ENCODE assay signal across 8 cellular contexts in the genomic region with DNA sequence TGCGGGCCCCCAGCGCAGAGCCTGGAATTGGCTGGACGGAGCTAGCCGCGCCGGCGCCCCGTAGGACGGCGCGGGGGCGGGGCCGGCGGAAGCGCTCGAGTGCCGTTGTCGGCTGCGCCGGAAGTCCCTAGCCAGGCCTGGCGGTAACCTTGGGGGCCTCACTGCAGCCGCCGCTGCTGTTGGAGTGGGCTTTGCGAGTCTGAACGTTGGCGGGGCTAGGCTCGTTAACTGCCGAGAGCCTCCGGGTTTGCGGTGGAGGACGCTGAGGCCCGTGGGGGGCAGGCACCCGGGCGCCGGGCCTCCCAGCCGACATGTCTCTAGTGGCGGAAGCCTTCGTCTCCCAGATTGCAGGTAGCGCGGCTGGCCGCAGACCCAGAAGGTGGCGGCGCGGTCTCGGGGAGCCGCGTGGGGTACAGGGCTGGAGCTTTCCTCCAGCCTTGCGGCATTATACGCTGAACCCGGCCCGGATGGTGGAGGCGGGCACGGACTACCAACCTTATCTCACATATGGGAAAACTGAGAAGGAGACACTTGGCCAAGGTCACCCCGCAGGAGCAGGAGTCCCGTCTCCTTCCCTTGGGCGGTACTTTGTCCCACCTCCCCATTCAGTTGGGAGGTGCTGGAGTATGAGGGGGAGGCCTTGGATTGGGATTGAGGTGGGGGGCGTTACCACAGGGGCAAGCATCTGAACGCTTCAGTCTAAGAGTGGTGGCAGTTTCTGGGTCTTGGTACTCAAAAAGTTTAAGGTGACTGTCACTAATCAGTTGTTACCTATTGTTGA. TPM values are rescaled to one million over a fixed set of nuclear protein-coding genes. Genes with fewer than 3 reads are reported as not detected.
DNase-seq lines count a peak whose midpoint lies in the region; ATAC-seq, FAIRE-seq and TF ChIP-seq lines count a peak whose summit lies in the region.

A gene (plus strand): TSS at position 124 of the 781 bp plus-strand sequence. CDS start 188 bp downstream, at position 312.

- H3K27ac ChIP-seq in AG04450 (ENCODE audit: low read depth, low read length) = peak within 1 kb of the TSS; percentile 58

- peaks cover 4% of the 10 kb centered on the region for H3K27me3 Mint-ChIP-seq in WTC11 (ENCODE audit: low read depth)

- DNase-seq in AG04450 (ENCODE audit: low read depth, low spot score) (peak; percentile 18), NCI-H2227 (lab: John Stamatoyannopoulos, UW; ENCODE audit: unreplicated experiment) (peak; percentile 94), WTC11 (ENCODE audit: low spot score) (peak; percentile 82), bronchial epithelial cell (ENCODE audit: low read depth) (peak; percentile 46), iris pigment epithelial cell (ENCODE audit: low read depth) (peak; percentile 66)
- DNase-seq in stimulated activated CD4-positive, alpha-beta T cell treated with anti-CD3 and anti-CD28 coated beads, Interleukin-12 subunit alpha, Interleukin-12 subunit beta, amount 100 ng/mL, for 48 hours (ENCODE audit: low read depth in 2 of 3, low spot score in 1 of 3) = peak; percentile 47 to 71 (median 51)

- peaks cover 13% of the 10 kb centered on the region for H3K4me1 Mint-ChIP-seq in WTC11

- ATAC-seq in GM18870 (IDR thresholded peaks at IDR 0.05; ENCODE audit: unreplicated experiment) = peak; percentile 82
- ATAC-seq in HG03108 (IDR thresholded peaks at IDR 0.05; ENCODE audit: unreplicated experiment) = peak; percentile 97
- peak; percentile 95 for ATAC-seq in WTC11

- no peaks in the 10 kb centered on the region for H3K9me3 Mint-ChIP-seq in WTC11

- peak within 1 kb of the TSS; percentile 95 for H3K4me3 Mint-ChIP-seq in WTC11

- H3K36me3 Mint-ChIP-seq in WTC11 = no peaks in the 10 kb centered on the region

- POLR2A ChIA-PET in AG04450 (lab: Yijun Ruan, JAX) = no interaction called here
- POLR2A ChIA-PET in WTC11 (lab: Charles Lee) = interaction anchor here (1.0 to 1.4 kb wide), 2 partner anchors 36 to 185 kb away, joined by 3 to 4 read pairs; no protein-coding TSS in a partner anchor

- H3K36me3 ChIP-seq in bronchial epithelial cell (ENCODE audit: control insufficient read depth, insufficient read depth, low read length) = no peaks in the 10 kb centered on the region

- peaks cover 2% of the 10 kb centered on the region for H3K27me3 ChIP-seq in AG04450 (ENCODE audit: control insufficient read depth, insufficient read depth, low read length)
- no peaks in the 10 kb centered on the region for H3K27me3 ChIP-seq in bronchial epithelial cell (ENCODE audit: control insufficient read depth, insufficient read depth, low read length)

- CTCF ChIA-PET in AG04450 (lab: Charles Lee) = interaction anchor here (0.6 to 2.1 kb wide), 4 partner anchors 142 to 895 kb away, joined by 3 to 13 read pairs (median 4); no protein-coding TSS in a partner anchor
- CTCF ChIA-PET in WTC11 (lab: Charles Lee) = interaction anchor here (0.7 to 1.7 kb wide), 6 partner anchors 31 to 285 kb away, joined by 3 to 11 read pairs (median 4); no protein-coding TSS in a partner anchor

- FAIRE-seq in bronchial epithelial cell (lab: Jason Lieb, UNC) = no peak

- H3K4me3 ChIP-seq in AG04450 (ENCODE audit: low read depth, low read length) (peak within 1 kb of the TSS; percentile 95), bronchial epithelial cell (ENCODE audit: low read depth, low read length) (peak within 1 kb of the TSS; percentile 95)

- H3K9me3 ChIP-seq in AG04450 (ENCODE audit: control insufficient read depth, insufficient read depth, low read length) = no peaks in the 10 kb centered on the region

- H3K27ac Mint-ChIP-seq in WTC11 = peak within 1 kb of the TSS; percentile 91

- no peak for TF ChIP-seq CTCF in AG04450 (IDR thresholded peaks at IDR 0.05; ENCODE audit: low read depth, low read length)
- TF ChIP-seq CTCF in WTC11 (IDR thresholded peaks at IDR 0.05) = no peak
- no peak for TF ChIP-seq CTCF in bronchial epithelial cell (IDR thresholded peaks at IDR 0.05; ENCODE audit: insufficient read depth, low read length, severe bottlenecking)

TF ChIP-seq in WTC11, 78 proteins besides CTCF, POLR2A, EP300 and RAD21 (continues in another document):
- no peak for TF ChIP-seq GTF2I (CRISPR knock-in tag; conservative IDR thresholded peaks at IDR 0.05)
- TF ChIP-seq ZNF232 (CRISPR knock-in tag; IDR thresholded peaks at IDR 0.05) = no peak
- TF ChIP-seq ZNF263 (CRISPR knock-in tag; IDR thresholded peaks at IDR 0.05; ENCODE audit: low read depth) = no peak
- no peak for TF ChIP-seq PRRX2 (CRISPR knock-in tag; IDR thresholded peaks at IDR 0.05)
- TF ChIP-seq, protein P1, sequence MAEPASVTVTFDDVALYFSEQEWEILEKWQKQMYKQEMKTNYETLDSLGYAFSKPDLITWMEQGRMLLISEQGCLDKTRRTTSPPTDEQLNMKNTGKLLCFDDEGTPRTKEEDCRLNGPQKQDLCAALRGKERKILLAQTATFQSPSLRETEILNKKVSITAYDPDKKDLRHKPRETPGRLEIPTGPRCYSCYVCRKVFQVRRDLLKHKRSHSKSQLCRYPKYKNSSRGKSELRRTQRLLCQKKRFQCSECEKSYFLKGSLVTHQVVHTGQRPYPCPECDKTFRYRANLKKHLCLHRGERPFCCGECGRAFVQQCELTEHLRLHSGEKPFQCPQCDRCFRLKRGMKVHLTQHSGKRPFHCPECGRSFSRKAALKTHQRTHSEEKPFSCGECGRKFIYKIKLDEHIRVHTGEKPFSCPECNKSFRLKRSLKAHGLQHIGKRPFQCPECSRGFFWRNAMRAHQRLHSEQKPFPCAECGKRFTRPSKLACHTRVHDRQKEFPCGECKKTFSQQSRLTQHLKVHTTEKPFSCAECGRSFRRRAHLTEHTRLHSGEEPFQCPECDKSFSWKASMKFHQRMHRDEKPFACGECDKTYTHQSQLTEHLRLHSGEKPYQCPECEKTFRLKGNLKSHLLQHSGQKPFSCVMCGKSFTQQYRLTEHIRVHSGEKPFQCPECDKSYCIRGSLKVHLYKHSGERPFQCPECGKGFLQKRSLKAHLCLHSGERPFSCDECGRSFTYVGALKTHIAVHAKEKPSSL (CRISPR knock-in tag; conservative IDR thresholded peaks at IDR 0.05) = no peak
- TF ChIP-seq, protein P2, sequence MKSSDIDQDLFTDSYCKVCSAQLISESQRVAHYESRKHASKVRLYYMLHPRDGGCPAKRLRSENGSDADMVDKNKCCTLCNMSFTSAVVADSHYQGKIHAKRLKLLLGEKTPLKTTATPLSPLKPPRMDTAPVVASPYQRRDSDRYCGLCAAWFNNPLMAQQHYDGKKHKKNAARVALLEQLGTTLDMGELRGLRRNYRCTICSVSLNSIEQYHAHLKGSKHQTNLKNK (CRISPR knock-in tag; IDR thresholded peaks at IDR 0.05) = no peak
- peak; percentile 61; the same call in 1 of the 2 replicates for TF ChIP-seq FOXK1 (CRISPR knock-in tag; IDR thresholded peaks at IDR 0.05)
- TF ChIP-seq ZBTB21 (CRISPR knock-in tag; IDR thresholded peaks at IDR 0.05; ENCODE audit: borderline replicate concordance) = no peak; the same call in 1 of the 2 replicates
- TF ChIP-seq ZNF219 (CRISPR knock-in tag; IDR thresholded peaks at IDR 0.05; ENCODE audit: borderline replicate concordance) = no peak
- TF ChIP-seq, protein P3, sequence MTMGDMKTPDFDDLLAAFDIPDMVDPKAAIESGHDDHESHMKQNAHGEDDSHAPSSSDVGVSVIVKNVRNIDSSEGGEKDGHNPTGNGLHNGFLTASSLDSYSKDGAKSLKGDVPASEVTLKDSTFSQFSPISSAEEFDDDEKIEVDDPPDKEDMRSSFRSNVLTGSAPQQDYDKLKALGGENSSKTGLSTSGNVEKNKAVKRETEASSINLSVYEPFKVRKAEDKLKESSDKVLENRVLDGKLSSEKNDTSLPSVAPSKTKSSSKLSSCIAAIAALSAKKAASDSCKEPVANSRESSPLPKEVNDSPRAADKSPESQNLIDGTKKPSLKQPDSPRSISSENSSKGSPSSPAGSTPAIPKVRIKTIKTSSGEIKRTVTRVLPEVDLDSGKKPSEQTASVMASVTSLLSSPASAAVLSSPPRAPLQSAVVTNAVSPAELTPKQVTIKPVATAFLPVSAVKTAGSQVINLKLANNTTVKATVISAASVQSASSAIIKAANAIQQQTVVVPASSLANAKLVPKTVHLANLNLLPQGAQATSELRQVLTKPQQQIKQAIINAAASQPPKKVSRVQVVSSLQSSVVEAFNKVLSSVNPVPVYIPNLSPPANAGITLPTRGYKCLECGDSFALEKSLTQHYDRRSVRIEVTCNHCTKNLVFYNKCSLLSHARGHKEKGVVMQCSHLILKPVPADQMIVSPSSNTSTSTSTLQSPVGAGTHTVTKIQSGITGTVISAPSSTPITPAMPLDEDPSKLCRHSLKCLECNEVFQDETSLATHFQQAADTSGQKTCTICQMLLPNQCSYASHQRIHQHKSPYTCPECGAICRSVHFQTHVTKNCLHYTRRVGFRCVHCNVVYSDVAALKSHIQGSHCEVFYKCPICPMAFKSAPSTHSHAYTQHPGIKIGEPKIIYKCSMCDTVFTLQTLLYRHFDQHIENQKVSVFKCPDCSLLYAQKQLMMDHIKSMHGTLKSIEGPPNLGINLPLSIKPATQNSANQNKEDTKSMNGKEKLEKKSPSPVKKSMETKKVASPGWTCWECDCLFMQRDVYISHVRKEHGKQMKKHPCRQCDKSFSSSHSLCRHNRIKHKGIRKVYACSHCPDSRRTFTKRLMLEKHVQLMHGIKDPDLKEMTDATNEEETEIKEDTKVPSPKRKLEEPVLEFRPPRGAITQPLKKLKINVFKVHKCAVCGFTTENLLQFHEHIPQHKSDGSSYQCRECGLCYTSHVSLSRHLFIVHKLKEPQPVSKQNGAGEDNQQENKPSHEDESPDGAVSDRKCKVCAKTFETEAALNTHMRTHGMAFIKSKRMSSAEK (CRISPR knock-in tag; IDR thresholded peaks at IDR 0.05; ENCODE audit: borderline replicate concordance) = no peak

RNA-seq across cellular contexts. Expression of the gene that starts here (rescaled TPM):
- 35.2 and 47.4 TPM in 2 replicates for polyA plus RNA-seq in AG04450 (2011; rRNA removed)
- polyA minus RNA-seq in AG04450 (2011; rRNA and poly(A)+ RNA removed) = 4.7 and 8.8 TPM in 2 replicates
- 33.6 to 40.5 TPM (median 37.5 TPM) in 3 replicates for total RNA-seq in WTC11 (2021)
- total RNA-seq in bronchial epithelial cell = 22.0 and 24.5 TPM in 2 replicates

Comparison
In these comparisons a context has a peak if more than half of its experiments do, and no peak if none do; other contexts are left out.
1. Peak in every context shown above with its lines: DNase-seq, ATAC-seq, H3K4me3 ChIP-seq and H3K27ac ChIP-seq.
2. DNase-seq: peak in every context shown above with its lines; median percentile 94 in NCI-H2227; 82 in WTC11; 66 in iris pigment epithelial cell; 51 in stimulated activated CD4-positive, alpha-beta T cell treated with anti-CD3 and anti-CD28 coated beads, Interleukin-12 subunit alpha, Interleukin-12 subunit beta, amount 100 ng/mL, for 48 hours; 46 in bronchial epithelial cell; 18 in AG04450.